ENCODE assay signal across 9 cellular contexts in genomic region chr15:65054333-65055200, GRCh38. TPM values are rescaled to one million over a fixed set of nuclear protein-coding genes. Genes with fewer than 3 reads are reported as not detected.
A peak's percentile ranks its signal among the peaks of the same experiment; 100 is the strongest.
DNase-seq lines count a peak whose midpoint lies in the region; ATAC-seq and TF ChIP-seq lines count a peak whose summit lies in the region.
"Had no signal": no experiment of that assay in that cellular context is flagged by ENCODE, and none has a peak within 500 bp of the region (broad histone marks: within the 10 kb centered on the region; RNA-seq: fewer than 3 reads in every experiment).

No MANE protein-coding gene starts in this region.

- no peaks in the 10 kb centered on the region for H3K27me3 ChIP-seq in CD8-positive, alpha-beta memory T cell (ENCODE audit: insufficient read depth, low read length, poor library complexity, severe bottlenecking)
- H3K27me3 ChIP-seq in esophagus squamous epithelium = no peaks in the 10 kb centered on the region
- no peaks in the 10 kb centered on the region for H3K27me3 ChIP-seq in naive thymus-derived CD4-positive, alpha-beta T cell (ENCODE audit: control insufficient read depth in 2 of 2, insufficient read depth in 2 of 2, low read length in 2 of 2)
- no peaks in the 10 kb centered on the region for H3K27me3 ChIP-seq in suprapubic skin

- no peak overlapping the region for H3K27ac ChIP-seq in CD8-positive, alpha-beta memory T cell (ENCODE audit: low read depth, low read length)
- H3K27ac ChIP-seq in HEK293 (ENCODE audit: extremely low read depth, low read depth, low read length) (no peak overlapping the region), esophagus squamous epithelium (peak overlapping the region; percentile 41 to 80 (median 66)), suprapubic skin (no peak overlapping the region)
- no peak overlapping the region for H3K27ac ChIP-seq in naive thymus-derived CD4-positive, alpha-beta T cell (ENCODE audit: low read depth, low read length)

- DNase-seq in CD8-positive, alpha-beta memory T cell = peak in 4 of 5 donors; percentile 19 to 60 (median 30)
- peak; percentile 25 for DNase-seq in NOMO-1 treated with DMSO at 0.1 percent for 48 hours (lab: John Stamatoyannopoulos, UW; ENCODE audit: unreplicated experiment)
- peak; percentile 33 for DNase-seq in activated T-cell treated with anti-CD3 and anti-CD28 coated beads for 24 hours (ENCODE audit: low read depth)
- DNase-seq in esophagus squamous epithelium (lab: John Stamatoyannopoulos, UW) = no peak
- peak; percentile 21 to 58 (median 45) for DNase-seq in naive thymus-derived CD4-positive, alpha-beta T cell
- peak in 1 of 2 donors; percentile 79 for DNase-seq in suprapubic skin (ENCODE audit: low spot score in 2 of 2)

- peak; percentile 50 for ATAC-seq in naive thymus-derived CD4-positive, alpha-beta T cell
- no peak for ATAC-seq in GM21717 (IDR thresholded peaks at IDR 0.05; ENCODE audit: unreplicated experiment)

- H3K4me3 Mint-ChIP-seq in CD8-positive, alpha-beta memory T cell = no peak overlapping the region
- H3K4me3 Mint-ChIP-seq in naive thymus-derived CD4-positive, alpha-beta T cell = no peak overlapping the region

- H3K4me1 ChIP-seq in CD8-positive, alpha-beta memory T cell (ENCODE audit: insufficient read depth, low read length) = peaks cover 3% of the 10 kb centered on the region
- no peaks in the 10 kb centered on the region for H3K4me1 ChIP-seq in HEK293 (ENCODE audit: control insufficient read depth, insufficient read depth, low read length)
- H3K4me1 ChIP-seq in esophagus squamous epithelium = peaks cover 13 to 53% (median 26%) of the 10 kb centered on the region in 3 donors
- peaks cover 0 to 4% of the 10 kb centered on the region in 2 donors for H3K4me1 ChIP-seq in naive thymus-derived CD4-positive, alpha-beta T cell (ENCODE audit: control insufficient read depth in 2 of 2, insufficient read depth in 2 of 2, low read length in 2 of 2)
- H3K4me1 ChIP-seq in suprapubic skin = peaks cover 9% of the 10 kb centered on the region

- TF ChIP-seq POLR2A in esophagus squamous epithelium (IDR thresholded peaks at IDR 0.05) (no peak), suprapubic skin (IDR thresholded peaks at IDR 0.05) (no peak)

- 0 to 70% methylated on average over 1 to 12 of the region's 26 CpGs for WGBS in esophagus squamous epithelium, 2 donors
- WGBS in suprapubic skin = 62% methylated on average over 10 of the region's 26 CpGs

- POLR2A ChIA-PET in CD8-positive, alpha-beta memory T cell (lab: Charles Lee) = no interaction called here
- POLR2A ChIA-PET in HEK293 (lab: Yijun Ruan, JAX) = interaction anchor here (0.5 kb wide), 1 partner anchor 228 kb away, joined by 4 read pairs; no protein-coding TSS in a partner anchor
- POLR2A ChIA-PET in naive thymus-derived CD4-positive, alpha-beta T cell (lab: Charles Lee) = interaction anchor here (1.0 to 1.7 kb wide), 2 partner anchors 25 to 243 kb away, joined by 3 to 6 read pairs; no protein-coding TSS in a partner anchor

- no peaks in the 10 kb centered on the region for H3K9me3 Mint-ChIP-seq in CD8-positive, alpha-beta memory T cell
- H3K9me3 Mint-ChIP-seq in naive thymus-derived CD4-positive, alpha-beta T cell = no peaks in the 10 kb centered on the region

- H3K36me3 Mint-ChIP-seq in CD8-positive, alpha-beta memory T cell = no peaks in the 10 kb centered on the region
- no peaks in the 10 kb centered on the region for H3K36me3 Mint-ChIP-seq in naive thymus-derived CD4-positive, alpha-beta T cell

- H3K27me3 Mint-ChIP-seq in CD8-positive, alpha-beta memory T cell = peaks cover 0 to 7% of the 10 kb centered on the region in 2 donors
- H3K27me3 Mint-ChIP-seq in naive thymus-derived CD4-positive, alpha-beta T cell = peaks cover 0 to 3% (median 0%) of the 10 kb centered on the region in 5 donors

- no peaks in the 10 kb centered on the region for H3K9me3 ChIP-seq in CD8-positive, alpha-beta memory T cell (ENCODE audit: low read length)
- no peaks in the 10 kb centered on the region for H3K9me3 ChIP-seq in HEK293 (ENCODE audit: control insufficient read depth, insufficient read depth, low read depth, low read length)
- H3K9me3 ChIP-seq in esophagus squamous epithelium = no peaks in the 10 kb centered on the region
- no peaks in the 10 kb centered on the region for H3K9me3 ChIP-seq in naive thymus-derived CD4-positive, alpha-beta T cell (ENCODE audit: control insufficient read depth in 2 of 3, low read length in 3 of 3)
- no peaks in the 10 kb centered on the region for H3K9me3 ChIP-seq in suprapubic skin

- H3K27ac Mint-ChIP-seq in CD8-positive, alpha-beta memory T cell = no peak overlapping the region
- no peak overlapping the region for H3K27ac Mint-ChIP-seq in naive thymus-derived CD4-positive, alpha-beta T cell

- intact Hi-C loops in esophagus squamous epithelium (cut with DNase I) = loop anchor here (10.0 kb wide), 1 partner anchor 220 kb away; no protein-coding TSS in a partner anchor
- intact Hi-C loops in naive thymus-derived CD4-positive, alpha-beta T cell (cut with micrococcal nuclease) = loop anchor here (1.0 to 2.0 kb wide), 7 partner anchors 24 to 330 kb away; partner anchors contain the start of gene RNU5B-1 (in 2 of the 2)

- no peak overlapping the region for H3K4me3 ChIP-seq in CD8-positive, alpha-beta memory T cell (ENCODE audit: low read length)
- H3K4me3 ChIP-seq in HEK293 (ENCODE audit: low read depth, low read length) = no peak overlapping the region
- no peak overlapping the region for H3K4me3 ChIP-seq in esophagus squamous epithelium
- no peak overlapping the region for H3K4me3 ChIP-seq in naive thymus-derived CD4-positive, alpha-beta T cell (ENCODE audit: low read length)
- H3K4me3 ChIP-seq in suprapubic skin = no peak overlapping the region

- TF ChIP-seq CTCF in HEK293 (tag by site-specific recombination; IDR thresholded peaks at IDR 0.05) (peak; percentile 62; the same call in 1 of the 2 replicates), esophagus squamous epithelium (IDR thresholded peaks at IDR 0.05) (peak; percentile 67 to 95 (median 89)), suprapubic skin (IDR thresholded peaks at IDR 0.05) (peak; percentile 82 to 85)

- TF ChIP-seq EP300 in suprapubic skin (IDR thresholded peaks at IDR 0.05) = no peak

- CTCF ChIA-PET in CD8-positive, alpha-beta memory T cell (lab: Charles Lee) = interaction anchor here (0.6 to 2.4 kb wide), 3 partner anchors 243 to 653 kb away, joined by 3 to 7 read pairs (median 5); no protein-coding TSS in a partner anchor
- CTCF ChIA-PET in HEK293 (lab: Yijun Ruan, JAX) = interaction anchor here (0.6 to 7.4 kb wide), 24 partner anchors 8 to 1997 kb away, joined by 3 to 94 read pairs (median 4); partner anchors contain the start of genes KBTBD13, RASL12, SLC51B and UBAP1L
- CTCF ChIA-PET in naive thymus-derived CD4-positive, alpha-beta T cell (lab: Charles Lee) = interaction anchor here (0.6 to 1.0 kb wide), 4 partner anchors 32 to 263 kb away, joined by 3 to 4 read pairs (median 3); no protein-coding TSS in a partner anchor

- H3K4me1 Mint-ChIP-seq in CD8-positive, alpha-beta memory T cell = peaks cover 5 to 9% (median 9%) of the 10 kb centered on the region in 3 donors
- peaks cover 0 to 16% (median 9%) of the 10 kb centered on the region in 7 donors for H3K4me1 Mint-ChIP-seq in naive thymus-derived CD4-positive, alpha-beta T cell

- H3K36me3 ChIP-seq in CD8-positive, alpha-beta memory T cell (ENCODE audit: insufficient read depth, low read length) = no peaks in the 10 kb centered on the region
- no peaks in the 10 kb centered on the region for H3K36me3 ChIP-seq in HEK293 (ENCODE audit: control insufficient read depth in 2 of 2, insufficient read depth in 1 of 2, low read length in 2 of 2)
- H3K36me3 ChIP-seq in esophagus squamous epithelium = peaks cover 0 to 27% (median 0%) of the 10 kb centered on the region in 3 donors
- no peaks in the 10 kb centered on the region for H3K36me3 ChIP-seq in naive thymus-derived CD4-positive, alpha-beta T cell (ENCODE audit: control insufficient read depth in 2 of 3, insufficient read depth in 3 of 3, low read length in 3 of 3)
- H3K36me3 ChIP-seq in suprapubic skin = peaks cover 2% of the 10 kb centered on the region

TF ChIP-seq in HEK293, 187 proteins besides CTCF, POLR2A, EP300 and RAD21 (continues in another document):
- TF ChIP-seq ZNF488 (tag by site-specific recombination; IDR thresholded peaks at IDR 0.05) (no peak), ZNF426 (tag by site-specific recombination; IDR thresholded peaks at IDR 0.05) (no peak), ZNF223 (tag by site-specific recombination; IDR thresholded peaks at IDR 0.05) (no peak)

RNA-seq across cellular contexts. Expression of gene SLC51B, which starts 9.4 kb away (rescaled TPM):
- not detected for total RNA-seq in CD8-positive, alpha-beta memory T cell
- not detected for polyA plus RNA-seq in CD8-positive, alpha-beta memory T cell
- not detected for total RNA-seq in esophagus squamous epithelium
- total RNA-seq in naive thymus-derived CD4-positive, alpha-beta T cell = not detected
- not detected for polyA plus RNA-seq in naive thymus-derived CD4-positive, alpha-beta T cell
- under 1 TPM in 1 of 4 donors, not detected in 3; 0.60 TPM for total RNA-seq in suprapubic skin
- total RNA-seq: T-helper 1 cell treated with Interleukin-12 subunit alpha and Interleukin-12 subunit beta and Interleukin-4 antibody, amounts not matched to agents 30 ng/mL and 1 ng/mL, for 36 hours had no signal

RNA-seq across cellular contexts. Expression of gene RASL12, which starts 13.2 kb away (rescaled TPM):
- total RNA-seq in CD8-positive, alpha-beta memory T cell = not detected
- not detected for polyA plus RNA-seq in CD8-positive, alpha-beta memory T cell
- total RNA-seq in esophagus squamous epithelium (10 to 100 TPM in 2 of 4 donors, 1 to 10 TPM in 2; 2.8 to 32.4 (median 8.9) TPM), suprapubic skin (1 to 10 TPM; 4.8 to 9.7 (median 6.7) TPM)
- not detected for total RNA-seq in naive thymus-derived CD4-positive, alpha-beta T cell
- not detected for polyA plus RNA-seq in naive thymus-derived CD4-positive, alpha-beta T cell
- total RNA-seq: T-helper 1 cell treated with Interleukin-12 subunit alpha and Interleukin-12 subunit beta and Interleukin-4 antibody, amounts not matched to agents 30 ng/mL and 1 ng/mL, for 36 hours had no signal

RNA-seq across cellular contexts. Expression of gene KBTBD13, which starts 22.0 kb away (rescaled TPM):
- total RNA-seq in CD8-positive, alpha-beta memory T cell = not detected
- polyA plus RNA-seq in CD8-positive, alpha-beta memory T cell = not detected
- total RNA-seq in esophagus squamous epithelium = not detected
- not detected for total RNA-seq in naive thymus-derived CD4-positive, alpha-beta T cell
- not detected for polyA plus RNA-seq in naive thymus-derived CD4-positive, alpha-beta T cell
- not detected for total RNA-seq in suprapubic skin
- total RNA-seq: T-helper 1 cell treated with Interleukin-12 subunit alpha and Interleukin-12 subunit beta and Interleukin-4 antibody, amounts not matched to agents 30 ng/mL and 1 ng/mL, for 36 hours had no signal

RNA-seq across cellular contexts. Expression of gene MTFMT, which starts 25.1 kb away (rescaled TPM):
- total RNA-seq in CD8-positive, alpha-beta memory T cell = 10 to 100 TPM; 22.7 to 24.3 TPM
- polyA plus RNA-seq in CD8-positive, alpha-beta memory T cell = 20.2 TPM
- total RNA-seq in esophagus squamous epithelium (10 to 100 TPM; 12.8 to 21.0 (median 17.8) TPM), suprapubic skin (100 to 1,000 TPM in 1 of 4 donors, 10 to 100 TPM in 3; 11.7 to 159 (median 18.1) TPM)
- total RNA-seq in naive thymus-derived CD4-positive, alpha-beta T cell = 10 to 100 TPM in 4 of 5 experiments, 1 to 10 TPM in 1; 7.1 to 24.8 (median 12.7) TPM
- 10 to 100 TPM; 19.7 to 21.5 TPM for polyA plus RNA-seq in naive thymus-derived CD4-positive, alpha-beta T cell

Comparison
In these comparisons a context has a peak if more than half of its experiments do, and no peak if none do; other contexts are left out.
1. H3K27ac ChIP-seq: peak in esophagus squamous epithelium (4 of 4); none in CD8-positive, alpha-beta memory T cell (single experiment), HEK293 (single experiment), naive thymus-derived CD4-positive, alpha-beta T cell (single experiment) and suprapubic skin (single experiment).
2. Peak in every context shown above with its lines, with median percentiles within 50 percentile points of each other: CTCF ChIP-seq.